ENCODE assay signal across 18 cellular contexts in genomic region chr4:155271557-155271956, GRCh38.
"Had no signal": no experiment of that assay in that cellular context is flagged by ENCODE, and none has a peak within 500 bp of the region (broad histone marks: within the 10 kb centered on the region; RNA-seq: fewer than 3 reads in every experiment).

No MANE protein-coding gene starts in this region.

- H3K27me3 Mint-ChIP-seq: activated naive CD8-positive, alpha-beta T cell treated with anti-CD3 and anti-CD28 coated beads, Interleukin-2, amount 10 ng/mL, durations not matched to agents 7 days and 5 days; activated T-cell treated with anti-CD3 and anti-CD28 coated beads, Interleukin-2, amount 50 U/mL, for 24 hours; stimulated activated memory B cell treated with anti-CD40 and anti-IgM and Interleukin-4, amounts not matched to agents 10 μg/mL and 1 μg/mL and 100 μg/mL, for 72 hours had no signal

- H3K36me3 ChIP-seq: ascending aorta, left lung, spleen, transverse colon had no signal

- H3K36me3 Mint-ChIP-seq: activated naive CD8-positive, alpha-beta T cell treated with anti-CD3 and anti-CD28 coated beads, Interleukin-2, amount 10 ng/mL, durations not matched to agents 7 days and 5 days; stimulated activated memory B cell treated with anti-CD40 and anti-IgM and Interleukin-4, amounts not matched to agents 10 μg/mL and 1 μg/mL and 100 μg/mL, for 72 hours had no signal

- H3K4me1 ChIP-seq: ascending aorta, foreskin keratinocyte, left lung, spleen, transverse colon had no signal

- H3K9me3 Mint-ChIP-seq: stimulated activated memory B cell treated with anti-CD40 and anti-IgM and Interleukin-4, amounts not matched to agents 10 μg/mL and 1 μg/mL and 100 μg/mL, for 72 hours had no signal

- H3K27me3 ChIP-seq: ascending aorta, foreskin keratinocyte, left lung, spleen, transverse colon had no signal

- DNase-seq: activated gamma-delta T cell; activated naive CD8-positive, alpha-beta T cell treated with anti-CD3 and anti-CD28 coated beads, Interleukin-2, amount 10 ng/mL, durations not matched to agents 7 days and 5 days; activated T-cell treated with anti-CD3 and anti-CD28 coated beads, Interleukin-2, amount 50 U/mL, for 24 hours; caudate nucleus; effector CD8-positive, alpha-beta T cell; head of caudate nucleus; left lung; nephron progenitor cell; spleen; stimulated activated CD4-positive, alpha-beta T cell treated with anti-CD3 and anti-CD28 coated beads, Interleukin-1b, Interleukin-23, amount 100 ng/mL, for 48 hours; T-helper 2 cell; transverse colon had no signal

- H3K4me3 Mint-ChIP-seq: activated naive CD8-positive, alpha-beta T cell treated with anti-CD3 and anti-CD28 coated beads, Interleukin-2, amount 10 ng/mL, durations not matched to agents 7 days and 5 days; activated T-cell treated with anti-CD3 and anti-CD28 coated beads, Interleukin-2, amount 50 U/mL, for 24 hours; nephron progenitor cell; stimulated activated memory B cell treated with anti-CD40 and anti-IgM and Interleukin-4, amounts not matched to agents 10 μg/mL and 1 μg/mL and 100 μg/mL, for 72 hours had no signal

- H3K4me1 Mint-ChIP-seq: activated naive CD8-positive, alpha-beta T cell treated with anti-CD3 and anti-CD28 coated beads, Interleukin-2, amount 10 ng/mL, durations not matched to agents 7 days and 5 days; nephron progenitor cell; stimulated activated memory B cell treated with anti-CD40 and anti-IgM and Interleukin-4, amounts not matched to agents 10 μg/mL and 1 μg/mL and 100 μg/mL, for 72 hours had no signal

- ATAC-seq: activated CD4-positive, CD25-positive, alpha-beta regulatory T cell treated with anti-CD3 and anti-CD28 coated beads, Interleukin-2, amount 50 U/mL, for 24 hours; foreskin keratinocyte; left lung; sciatic nerve; stimulated activated memory B cell treated with anti-CD40 and anti-IgM and Interleukin-4, amounts not matched to agents 10 μg/mL and 1 μg/mL and 100 μg/mL, for 72 hours had no signal

- H3K4me3 ChIP-seq: ascending aorta, coronary artery, left lung, spleen, transverse colon had no signal

- H3K27ac ChIP-seq: ascending aorta, coronary artery, foreskin keratinocyte, left lung, spleen, transverse colon had no signal

- H3K27ac Mint-ChIP-seq: activated naive CD8-positive, alpha-beta T cell treated with anti-CD3 and anti-CD28 coated beads, Interleukin-2, amount 10 ng/mL, durations not matched to agents 7 days and 5 days; activated T-cell treated with anti-CD3 and anti-CD28 coated beads, Interleukin-2, amount 50 U/mL, for 24 hours; nephron progenitor cell; stimulated activated memory B cell treated with anti-CD40 and anti-IgM and Interleukin-4, amounts not matched to agents 10 μg/mL and 1 μg/mL and 100 μg/mL, for 72 hours had no signal
